17 cellular contexts compared by ENCODE assay signal in the genomic region with DNA sequence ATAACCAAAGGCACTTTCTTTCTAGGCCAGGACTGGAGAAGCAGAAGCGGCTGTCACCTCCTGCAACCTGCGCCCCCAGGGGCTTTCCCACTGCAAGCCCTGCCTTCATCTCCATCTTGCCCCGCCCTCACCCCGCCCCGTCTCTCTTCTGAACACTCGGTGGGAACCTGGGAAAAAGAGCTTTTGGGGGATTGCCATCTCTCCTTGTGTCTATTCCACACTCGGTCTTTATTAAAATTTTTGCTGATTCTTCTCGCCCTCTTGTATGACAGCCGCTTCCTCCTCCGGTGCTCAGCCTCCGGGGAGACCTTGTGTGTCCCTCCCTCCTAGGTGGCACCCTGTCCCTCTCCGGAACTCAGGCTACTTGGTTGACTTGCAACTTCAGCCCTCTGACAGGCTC. TPM values are rescaled to one million over a fixed set of nuclear protein-coding genes. Genes with fewer than 3 reads are reported as not detected.
DNase-seq lines count a peak whose midpoint lies in the region; ATAC-seq and TF ChIP-seq lines count a peak whose summit lies in the region.
"Had no signal": no experiment of that assay in that cellular context is flagged by ENCODE, and none has a peak within 500 bp of the region (broad histone marks: within the 10 kb centered on the region; RNA-seq: fewer than 3 reads in every experiment).

No MANE protein-coding gene starts in this region.

- no peak overlapping the region for H3K27ac Mint-ChIP-seq in activated CD4-positive, alpha-beta T cell treated with anti-CD3 and anti-CD28 coated beads for 36 hours
- no peak overlapping the region for H3K27ac Mint-ChIP-seq in chondrocyte (ENCODE audit: unreplicated experiment)
- no peak overlapping the region for H3K27ac Mint-ChIP-seq in natural killer cell treated with Interleukin-12 subunit alpha and Interleukin-12 subunit beta and Interleukin-15 and Interleukin-18, amount 100 ng/mL, for 72 hours
- H3K27ac Mint-ChIP-seq: type B pancreatic cell had no signal

- peaks cover 5% of the 10 kb centered on the region for H3K4me1 ChIP-seq in OCI-LY3 (ENCODE audit: low read length)

- peak overlapping the region; percentile 87 for H2AFZ ChIP-seq in OCI-LY3 (ENCODE audit: low read depth, low read length)
- H2AFZ ChIP-seq: PC-9 had no signal

- peak overlapping the region; percentile 79 for H3K4me2 ChIP-seq in OCI-LY3 (ENCODE audit: low read length)
- H3K4me2 ChIP-seq: PC-9 had no signal

- H3K27ac ChIP-seq in OCI-LY3 (ENCODE audit: low read length): no peak overlapping the region
- H3K27ac ChIP-seq: gastroesophageal sphincter, PC-9, sigmoid colon had no signal

- H3K36me3 Mint-ChIP-seq in activated CD4-positive, alpha-beta T cell treated with anti-CD3 and anti-CD28 coated beads for 36 hours (ENCODE audit: low read depth): no peaks in the 10 kb centered on the region
- H3K36me3 Mint-ChIP-seq in chondrocyte (ENCODE audit: low read depth): peaks cover 2% of the 10 kb centered on the region
- no peaks in the 10 kb centered on the region for H3K36me3 Mint-ChIP-seq in natural killer cell treated with Interleukin-12 subunit alpha and Interleukin-12 subunit beta and Interleukin-15 and Interleukin-18, amount 100 ng/mL, for 72 hours
- H3K36me3 Mint-ChIP-seq: type B pancreatic cell had no signal

- H3K79me2 ChIP-seq in OCI-LY3 (ENCODE audit: low read length): no peaks in the 10 kb centered on the region

- TF ChIP-seq CTCF in OCI-LY3 (IDR thresholded peaks at IDR 0.05; ENCODE audit: low read depth, low read length) (peak; percentile 14; the same call in 1 of the 2 replicates), chondrocyte (IDR thresholded peaks at IDR 0.05) (no peak), foreskin fibroblast (IDR thresholded peaks at IDR 0.05; ENCODE audit: low read depth, low read length) (no peak)

- intact Hi-C loops in activated CD4-positive, alpha-beta T cell treated with anti-CD3 and anti-CD28 coated beads for 36 hours (cut with DNase I, micrococcal nuclease): no loop called here

- DNase-seq in activated CD4-positive, alpha-beta T cell treated with anti-CD3 and anti-CD28 coated beads for 36 hours: peak; percentile 56
- DNase-seq in activated CD4-positive, alpha-beta T cell treated with anti-CD3 and anti-CD28 coated beads for 1 hour: no peak
- no peak for DNase-seq in chondrocyte (ENCODE audit: low spot score)
- no peak for DNase-seq in natural killer cell treated with Interleukin-12 subunit alpha and Interleukin-12 subunit beta and Interleukin-15 and Interleukin-18, amount 100 ng/mL, for 72 hours (ENCODE audit: low spot score)
- DNase-seq in foreskin fibroblast: no peak
- DNase-seq in SW480 (ENCODE audit: low spot score): no peak
- DNase-seq: left colon, NCI-H345, PC-9, sigmoid colon had no signal

- H3K9me3 ChIP-seq in OCI-LY3 (ENCODE audit: insufficient read depth, low read length): no peaks in the 10 kb centered on the region
- H3K9me3 ChIP-seq: gastroesophageal sphincter, sigmoid colon had no signal

- CTCF ChIA-PET in activated CD4-positive, alpha-beta T cell treated with anti-CD3 and anti-CD28 coated beads for 36 hours (lab: Charles Lee): interaction anchor here (0.6 to 3.0 kb wide), 2 partner anchors 13 to 49 kb away, joined by 3 to 25 read pairs; no protein-coding TSS in a partner anchor

- no peaks in the 10 kb centered on the region for H3K36me3 ChIP-seq in OCI-LY3 (replicated peaks; ENCODE audit: low read depth, low read length)
- H3K36me3 ChIP-seq: gastroesophageal sphincter, sigmoid colon had no signal

- POLR2A ChIA-PET in activated CD4-positive, alpha-beta T cell treated with anti-CD3 and anti-CD28 coated beads for 36 hours (lab: Charles Lee): no interaction called here

- peaks cover 2% of the 10 kb centered on the region for H3K4me1 Mint-ChIP-seq in activated CD4-positive, alpha-beta T cell treated with anti-CD3 and anti-CD28 coated beads for 36 hours
- peaks cover 27% of the 10 kb centered on the region for H3K4me1 Mint-ChIP-seq in chondrocyte (ENCODE audit: low read depth)
- H3K4me1 Mint-ChIP-seq in natural killer cell treated with Interleukin-12 subunit alpha and Interleukin-12 subunit beta and Interleukin-15 and Interleukin-18, amount 100 ng/mL, for 72 hours (ENCODE audit: low read depth in 2 of 2): peaks cover 0 to 6% of the 10 kb centered on the region in 2 donors

- peaks cover 5% of the 10 kb centered on the region for H3K27me3 Mint-ChIP-seq in activated CD4-positive, alpha-beta T cell treated with anti-CD3 and anti-CD28 coated beads for 36 hours
- H3K27me3 Mint-ChIP-seq in chondrocyte (ENCODE audit: low read depth): no peaks in the 10 kb centered on the region
- peaks cover 18 to 27% of the 10 kb centered on the region in 2 donors for H3K27me3 Mint-ChIP-seq in natural killer cell treated with Interleukin-12 subunit alpha and Interleukin-12 subunit beta and Interleukin-15 and Interleukin-18, amount 100 ng/mL, for 72 hours
- H3K27me3 Mint-ChIP-seq: type B pancreatic cell had no signal

- no peaks in the 10 kb centered on the region for H4K20me1 ChIP-seq in OCI-LY3 (ENCODE audit: insufficient read depth, low read length)

- peak overlapping the region; percentile 30; the same call in 1 of the 2 replicates for H3K9ac ChIP-seq in OCI-LY3 (ENCODE audit: low read length)

- H3K27me3 ChIP-seq in OCI-LY3 (ENCODE audit: low read depth, low read length): peaks cover 14% of the 10 kb centered on the region
- H3K27me3 ChIP-seq: gastroesophageal sphincter, sigmoid colon had no signal

- H3K4me3 Mint-ChIP-seq in activated CD4-positive, alpha-beta T cell treated with anti-CD3 and anti-CD28 coated beads for 36 hours: peak overlapping the region; percentile 66
- peak overlapping the region; percentile 19 for H3K4me3 Mint-ChIP-seq in chondrocyte (ENCODE audit: unreplicated experiment)
- H3K4me3 Mint-ChIP-seq in natural killer cell treated with Interleukin-12 subunit alpha and Interleukin-12 subunit beta and Interleukin-15 and Interleukin-18, amount 100 ng/mL, for 72 hours: no peak overlapping the region
- H3K4me3 Mint-ChIP-seq: type B pancreatic cell had no signal

- no peaks in the 10 kb centered on the region for H3K9me3 Mint-ChIP-seq in activated CD4-positive, alpha-beta T cell treated with anti-CD3 and anti-CD28 coated beads for 36 hours (ENCODE audit: low read depth)
- H3K9me3 Mint-ChIP-seq in chondrocyte (ENCODE audit: low read depth): no peaks in the 10 kb centered on the region
- H3K9me3 Mint-ChIP-seq in natural killer cell treated with Interleukin-12 subunit alpha and Interleukin-12 subunit beta and Interleukin-15 and Interleukin-18, amount 100 ng/mL, for 72 hours: no peaks in the 10 kb centered on the region
- H3K9me3 Mint-ChIP-seq: type B pancreatic cell had no signal

- peak; percentile 55 for ATAC-seq in activated CD4-positive, alpha-beta T cell treated with anti-CD3 and anti-CD28 coated beads for 36 hours
- ATAC-seq in natural killer cell treated with Interleukin-12 subunit alpha and Interleukin-12 subunit beta and Interleukin-15 and Interleukin-18, amount 100 ng/mL, for 72 hours: peak; percentile 41 to 48
- no peak for ATAC-seq in HG02610 (IDR thresholded peaks at IDR 0.05; ENCODE audit: unreplicated experiment)
- ATAC-seq: gastroesophageal sphincter, left colon had no signal

- H3K4me3 ChIP-seq in OCI-LY3 (ENCODE audit: low read length): peak overlapping the region; percentile 81
- no peak overlapping the region for H3K4me3 ChIP-seq in foreskin fibroblast (ENCODE audit: low read depth in 1 of 2, low read length in 2 of 2)
- H3K4me3 ChIP-seq: gastroesophageal sphincter, PC-9, sigmoid colon had no signal

RNA-seq across cellular contexts. Expression of gene SPESP1, which starts 41.9 kb away (rescaled TPM):
- total RNA-seq in activated CD4-positive, alpha-beta T cell treated with anti-CD3 and anti-CD28 coated beads for 36 hours: 1 to 10 TPM; 1.0 to 1.3 TPM
- not detected in 3 replicates for total RNA-seq in chondrocyte
- total RNA-seq in natural killer cell treated with Interleukin-12 subunit alpha and Interleukin-12 subunit beta and Interleukin-15 and Interleukin-18, amount 100 ng/mL, for 72 hours: under 1 TPM in 1 of 2 donors, not detected in 1; 0.50 TPM
- total RNA-seq: A172, astrocyte, H4, PC-9 had no signal
